ENCODE assay signal across 24 cellular contexts in genomic region chr20:48656120-48656519, GRCh38.
A peak's percentile ranks its signal among the peaks of the same experiment; 100 is the strongest.
DNase-seq lines count a peak whose midpoint lies in the region; ATAC-seq and FAIRE-seq lines count a peak whose summit lies in the region.
"Had no signal": no experiment of that assay in that cellular context is flagged by ENCODE, and none has a peak within 500 bp of the region (broad histone marks: within the 10 kb centered on the region; RNA-seq: fewer than 3 reads in every experiment).

No MANE protein-coding gene starts in this region.

- H3K4me1 ChIP-seq in BLaER1 treated with 17β-estradiol and CSF1 and Interleukin-3, amounts not matched to agents 10 nM and 100 nM, result peaks cover 11 to 41% (median 39%) of the 10 kb centered on the region in 10 experiments
- no peaks in the 10 kb centered on the region for H3K4me1 ChIP-seq in small intestine (ENCODE audit: control insufficient read depth in 2 of 2, insufficient read depth in 1 of 2, low read depth in 1 of 2, low read length in 1 of 2)

- peak overlapping the region in 8 of 11 experiments; percentile 22 to 55 (median 38); a peak in 11 of 22 replicates for H3K4me2 ChIP-seq in BLaER1 treated with 17β-estradiol and CSF1 and Interleukin-3, amounts not matched to agents 10 nM and 100 nM
- H3K4me2 ChIP-seq: PC-9, smooth muscle cell had no signal

- H3K27me3 Mint-ChIP-seq in dendritic cell treated with granulocyte-macrophage colony-stimulating factor and Interleukin-4, amounts not matched to agents 40 ng/mL and 50 ng/mL, for 4 days, result no peaks in the 10 kb centered on the region
- H3K27me3 Mint-ChIP-seq in naive thymus-derived CD8-positive, alpha-beta T cell, result no peaks in the 10 kb centered on the region
- H3K27me3 Mint-ChIP-seq: activated CD4-positive, alpha-beta T cell treated with anti-CD3 and anti-CD28 coated beads for 36 hours; stimulated activated naive CD8-positive, alpha-beta T cell treated with anti-CD3 and anti-CD28 coated beads, Interleukin-15, amount 100 ng/mL, for 72 hours had no signal

- H3K9me3 ChIP-seq in BLaER1 treated with 17β-estradiol and CSF1 and Interleukin-3, amounts not matched to agents 10 nM and 100 nM (replicated peaks in 1 of 11), result peaks cover 0 to 13% (median 10%) of the 10 kb centered on the region in 11 experiments; a peak in 12 of 22 replicates
- H3K9me3 ChIP-seq in SK-N-MC (ENCODE audit: low read depth, low read length) (no peaks in the 10 kb centered on the region), small intestine (ENCODE audit: control insufficient read depth, low read depth) (no peaks in the 10 kb centered on the region)

- H3K4me3 ChIP-seq in BLaER1 treated with 17β-estradiol and CSF1 and Interleukin-3, amounts not matched to agents 10 nM and 100 nM, result no peak overlapping the region
- H3K4me3 ChIP-seq in SK-N-MC (no peak overlapping the region), small intestine (ENCODE audit: low read depth in 1 of 2, low read length in 2 of 2) (no peak overlapping the region)
- H3K4me3 ChIP-seq: left lung, PC-9, smooth muscle cell, tibial nerve had no signal

- H3K36me3 Mint-ChIP-seq in dendritic cell treated with granulocyte-macrophage colony-stimulating factor and Interleukin-4, amounts not matched to agents 40 ng/mL and 50 ng/mL, for 4 days (ENCODE audit: low read depth), result peaks cover 100% of the 10 kb centered on the region
- peaks cover 13 to 92% (median 28%) of the 10 kb centered on the region in 3 donors for H3K36me3 Mint-ChIP-seq in naive thymus-derived CD8-positive, alpha-beta T cell

- peaks cover 14% of the 10 kb centered on the region for H3K4me1 Mint-ChIP-seq in dendritic cell treated with granulocyte-macrophage colony-stimulating factor and Interleukin-4, amounts not matched to agents 40 ng/mL and 50 ng/mL, for 4 days (ENCODE audit: low read depth)
- H3K4me1 Mint-ChIP-seq in naive thymus-derived CD8-positive, alpha-beta T cell, result peaks cover 9 to 32% (median 16%) of the 10 kb centered on the region in 4 donors
- H3K4me1 Mint-ChIP-seq: activated CD4-positive, alpha-beta T cell treated with anti-CD3 and anti-CD28 coated beads for 36 hours had no signal

- DNase-seq in SK-N-MC (ENCODE audit: low read depth, low spot score) (no peak), small intestine (peak; percentile 14), medulla oblongata (ENCODE audit: extremely low spot score) (no peak)
- DNase-seq in naive thymus-derived CD8-positive, alpha-beta T cell, result no peak
- DNase-seq: activated CD4-positive, alpha-beta T cell treated with anti-CD3 and anti-CD28 coated beads for 36 hours; activated naive CD4-positive, alpha-beta T cell treated with Interleukin-2 at 50 U/mL for 16 hours; activated T-cell treated with anti-CD3 and anti-CD28 coated beads, Interleukin-2, amount 50 U/mL, for 4 hours; effector CD4-positive, alpha-beta T cell; KBM-7; left lung; NCI-H1105; NCI-H524; stimulated activated naive CD8-positive, alpha-beta T cell treated with anti-CD3 and anti-CD28 coated beads, Interleukin-15, amount 100 ng/mL, for 72 hours; T-helper 9 cell had no signal

- POLR2A ChIA-PET in naive thymus-derived CD8-positive, alpha-beta T cell (lab: Charles Lee), result interaction anchor here (0.7 to 0.9 kb wide), 2 partner anchors 249 to 250 kb away, joined by 3 to 8 read pairs; no protein-coding TSS in a partner anchor

- no peaks in the 10 kb centered on the region for H3K9me3 Mint-ChIP-seq in dendritic cell treated with granulocyte-macrophage colony-stimulating factor and Interleukin-4, amounts not matched to agents 40 ng/mL and 50 ng/mL, for 4 days
- H3K9me3 Mint-ChIP-seq in naive thymus-derived CD8-positive, alpha-beta T cell, result peaks cover 0 to 11% (median 0%) of the 10 kb centered on the region in 9 donors
- H3K9me3 Mint-ChIP-seq: activated T-cell treated with anti-CD3 and anti-CD28 coated beads, Interleukin-2, amount 50 U/mL, for 4 hours; stimulated activated naive CD8-positive, alpha-beta T cell treated with anti-CD3 and anti-CD28 coated beads, Interleukin-15, amount 100 ng/mL, for 72 hours had no signal

- intact Hi-C loops in dendritic cell treated with granulocyte-macrophage colony-stimulating factor and Interleukin-4, amounts not matched to agents 40 ng/mL and 50 ng/mL, for 4 days (cut with micrococcal nuclease), result loop anchor here (10.0 kb wide), 1 partner anchor 169 kb away; the partner anchor contains the start of gene PREX1

- H3K27ac ChIP-seq in BLaER1 treated with 17β-estradiol and CSF1 and Interleukin-3, amounts not matched to agents 10 nM and 100 nM, result 0 out of 22 replicates have a peak overlapping the region, but pooled peaks of 1 of the 11 experiments have one; percentile 12
- H3K27ac ChIP-seq in SK-N-MC (peak overlapping the region; percentile 33), small intestine (ENCODE audit: low read depth in 1 of 2, low read length in 1 of 2) (no peak overlapping the region)
- H3K27ac ChIP-seq: C4-2B, left lung, PC-9, tibial nerve, VCaP had no signal

- H3K36me3 ChIP-seq in BLaER1 treated with 17β-estradiol and CSF1 and Interleukin-3, amounts not matched to agents 10 nM and 100 nM, result peaks cover 0 to 96% (median 60%) of the 10 kb centered on the region in 11 experiments; a peak in 17 of 22 replicates
- peaks cover 93% of the 10 kb centered on the region for H3K36me3 ChIP-seq in SK-N-MC (ENCODE audit: insufficient read depth, low read length)
- H3K36me3 ChIP-seq in small intestine (ENCODE audit: control insufficient read depth in 2 of 2, insufficient read depth in 2 of 2, low read length in 2 of 2), result peaks cover 0 to 2% of the 10 kb centered on the region in 2 donors

- FAIRE-seq in small intestine (lab: Jason Lieb, UNC), result no peak
- FAIRE-seq: H1, HTR-8/SVneo had no signal

- H4K20me1 ChIP-seq in BLaER1 treated with 17β-estradiol and CSF1 and Interleukin-3, amounts not matched to agents 10 nM and 100 nM, result peaks cover 0 to 97% (median 0%) of the 10 kb centered on the region in 11 experiments; a peak in 7 of 22 replicates

- no peak overlapping the region for H3K4me3 Mint-ChIP-seq in dendritic cell treated with granulocyte-macrophage colony-stimulating factor and Interleukin-4, amounts not matched to agents 40 ng/mL and 50 ng/mL, for 4 days
- H3K4me3 Mint-ChIP-seq in naive thymus-derived CD8-positive, alpha-beta T cell, result no peak overlapping the region
- H3K4me3 Mint-ChIP-seq: activated CD4-positive, alpha-beta T cell treated with anti-CD3 and anti-CD28 coated beads for 36 hours; activated T-cell treated with anti-CD3 and anti-CD28 coated beads, Interleukin-2, amount 50 U/mL, for 4 hours; stimulated activated naive CD8-positive, alpha-beta T cell treated with anti-CD3 and anti-CD28 coated beads, Interleukin-15, amount 100 ng/mL, for 72 hours had no signal

- H3K9ac ChIP-seq in BLaER1 treated with 17β-estradiol and CSF1 and Interleukin-3, amounts not matched to agents 10 nM and 100 nM, result peak overlapping the region in 4 of 11 experiments; percentile 5 to 27 (median 12); a peak in 1 of 22 replicates
- H3K9ac ChIP-seq in SK-N-MC (ENCODE audit: insufficient read length), result no peak overlapping the region

- H3K27me3 ChIP-seq in BLaER1 treated with 17β-estradiol and CSF1 and Interleukin-3, amounts not matched to agents 10 nM and 100 nM, result no peaks in the 10 kb centered on the region
- H3K27me3 ChIP-seq in small intestine (ENCODE audit: control insufficient read depth in 2 of 2, insufficient read depth in 2 of 2, low read length in 2 of 2), result no peaks in the 10 kb centered on the region
- H3K27me3 ChIP-seq: tibial nerve had no signal

- WGBS in small intestine, 3 donors, result 29 to 62% (median 53%) methylated on average over 7 of the region's 7 CpGs

- no peak for ATAC-seq in HG02623 (IDR thresholded peaks at IDR 0.05; ENCODE audit: unreplicated experiment)
- no peak for ATAC-seq in naive thymus-derived CD8-positive, alpha-beta T cell
- ATAC-seq: activated CD4-positive, alpha-beta T cell treated with anti-CD3 and anti-CD28 coated beads for 36 hours; activated T-cell treated with anti-CD3 and anti-CD28 coated beads, Interleukin-2, amount 50 U/mL, for 4 hours; left lung; stimulated activated naive CD8-positive, alpha-beta T cell treated with anti-CD3 and anti-CD28 coated beads, Interleukin-15, amount 100 ng/mL, for 72 hours had no signal

- H3K27ac Mint-ChIP-seq in dendritic cell treated with granulocyte-macrophage colony-stimulating factor and Interleukin-4, amounts not matched to agents 40 ng/mL and 50 ng/mL, for 4 days, result peak overlapping the region; percentile 4
- H3K27ac Mint-ChIP-seq in naive thymus-derived CD8-positive, alpha-beta T cell, result peak overlapping the region in 2 of 10 donors; percentile 26 to 83
- H3K27ac Mint-ChIP-seq: activated CD4-positive, alpha-beta T cell treated with anti-CD3 and anti-CD28 coated beads for 36 hours had no signal
